In the genomic region with DNA sequence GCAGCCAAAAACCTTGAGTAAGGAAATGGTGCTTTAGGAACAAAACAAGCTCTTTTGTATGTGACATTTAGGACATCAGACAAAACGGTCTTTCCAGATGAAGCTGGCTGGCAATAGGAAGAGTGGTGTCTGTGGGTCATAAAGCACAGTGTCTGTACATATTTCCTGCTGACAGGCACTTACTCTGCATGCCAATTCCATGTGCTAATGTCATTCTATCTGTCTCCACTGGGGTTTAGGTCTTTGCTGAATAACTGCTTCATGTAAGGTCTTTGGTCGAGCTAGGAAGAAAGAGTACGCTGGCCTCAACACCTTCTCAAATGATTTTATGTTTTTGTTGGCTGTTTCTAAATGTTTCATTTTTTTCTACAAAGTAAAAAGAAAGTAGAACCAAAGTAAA, we compare ENCODE assay signal across 14 cellular contexts.
A peak's percentile ranks its signal among the peaks of the same experiment; 100 is the strongest.
DNase-seq lines count a peak whose midpoint lies in the region; ATAC-seq and TF ChIP-seq lines count a peak whose summit lies in the region.
"Had no signal": no experiment of that assay in that cellular context is flagged by ENCODE, and none has a peak within 500 bp of the region (broad histone marks: within the 10 kb centered on the region; RNA-seq: fewer than 3 reads in every experiment).

No MANE protein-coding gene starts in this region.

- no peaks in the 10 kb centered on the region for H3F3A ChIP-seq in PC-3 (ENCODE audit: low read length, unreplicated experiment)

- H3K4me1 ChIP-seq in PC-3 (ENCODE audit: insufficient read depth, low read length) (peaks cover 6% of the 10 kb centered on the region; the same call in 1 of the 2 replicates), heart right ventricle (peaks cover 0 to 13% (median 3%) of the 10 kb centered on the region in 9 donors)
- H3K4me1 ChIP-seq: uterus had no signal

- H3K4me2 ChIP-seq in PC-3 (ENCODE audit: low read length), result no peak overlapping the region

- H3K27me3 ChIP-seq in PC-3 (ENCODE audit: low read length) (no peaks in the 10 kb centered on the region), heart right ventricle (peaks cover 0 to 8% (median 0%) of the 10 kb centered on the region in 7 donors)
- H3K27me3 ChIP-seq: uterus had no signal

- H3K4me3 ChIP-seq in PC-3 (ENCODE audit: low read length), result no peak overlapping the region
- no peak overlapping the region for H3K4me3 ChIP-seq in heart right ventricle
- H3K4me3 ChIP-seq in retinal pigment epithelial cell (ENCODE audit: low read length), result no peak overlapping the region
- H3K4me3 ChIP-seq: uterus had no signal

- DNase-seq in SIG-M5 treated with dmso at 0.1 percent for 504 hours (lab: John Stamatoyannopoulos, UW; ENCODE audit: unreplicated experiment) (peak; percentile 5), SIG-M5 (lab: John Stamatoyannopoulos, UW) (no peak), PC-3 (peak; percentile 43), heart right ventricle (no peak), retinal pigment epithelial cell (ENCODE audit: low read depth) (no peak), GM03348 (ENCODE audit: low spot score) (no peak), NCI-H446 (lab: John Stamatoyannopoulos, UW) (no peak), globus pallidus (ENCODE audit: low spot score) (no peak)
- DNase-seq: activated CD8-positive, alpha-beta T cell treated with anti-CD3 and anti-CD28 coated beads for 36 hours; caudate nucleus; hippocampal formation; Kasumi-1; stimulated activated CD4-positive, alpha-beta T cell treated with anti-CD3 and anti-CD28 coated beads, Interleukin-1b, Interleukin-23, amount 100 ng/mL, for 48 hours; uterus had no signal

- WGBS in heart right ventricle, 2 donors, result 21 to 25% methylated on average over 3 of the region's 3 CpGs

- no peaks in the 10 kb centered on the region for H3K79me2 ChIP-seq in PC-3 (ENCODE audit: low read length)

- H4K20me1 ChIP-seq in PC-3 (ENCODE audit: low read length), result no peaks in the 10 kb centered on the region

- H3K9me3 ChIP-seq in PC-3 (ENCODE audit: low read length), result no peaks in the 10 kb centered on the region
- H3K9me3 ChIP-seq in heart right ventricle, result no peaks in the 10 kb centered on the region
- H3K9me3 ChIP-seq: uterus had no signal

- POLR2A ChIA-PET in PC-3 (lab: Charles Lee; ENCODE audit: unreplicated experiment), result no interaction called here

- BruUV-seq in PC-3 (replicated peaks; lab: Mats Ljungman, UMichigan), result no TSS peak

- no peaks in the 10 kb centered on the region for H3K36me3 ChIP-seq in PC-3 (ENCODE audit: low read depth, low read length)
- no peaks in the 10 kb centered on the region for H3K36me3 ChIP-seq in heart right ventricle
- H3K36me3 ChIP-seq: uterus had no signal

- intact Hi-C loops in PC-3 (cut with micrococcal nuclease) (no loop called here), heart right ventricle (cut with DNase I) (no loop called here)

- H2AFZ ChIP-seq in PC-3 (ENCODE audit: low read length), result no peak overlapping the region

- H3K9ac ChIP-seq in PC-3 (ENCODE audit: low read length), result no peak overlapping the region

- H3K9me2 ChIP-seq in PC-3 (replicated peaks; ENCODE audit: low read length), result no peaks in the 10 kb centered on the region

- TF ChIP-seq CTCF in PC-3 (conservative IDR thresholded peaks at IDR 0.05; ENCODE audit: low read depth, low read length), result no peak; the same call in 1 of the 2 replicates
- peak in 3 of 9 donors; percentile 12 to 38 (median 24) for TF ChIP-seq CTCF in heart right ventricle (IDR thresholded peaks at IDR 0.05)
- TF ChIP-seq CTCF in retinal pigment epithelial cell (conservative IDR thresholded peaks at IDR 0.05; ENCODE audit: low read depth, low read length), result peak; percentile 34

- H3K27ac ChIP-seq in PC-3 (ENCODE audit: low read length), result no peak overlapping the region
- H3K27ac ChIP-seq in heart right ventricle, result no peak overlapping the region
- H3K27ac ChIP-seq: uterus had no signal

- peak; percentile 50; the same call in 1 of the 2 replicates for ATAC-seq in PC-3
- peak in 7 of 8 donors; percentile 42 to 81 (median 58) for ATAC-seq in heart right ventricle
- ATAC-seq: activated CD8-positive, alpha-beta T cell treated with anti-CD3 and anti-CD28 coated beads for 36 hours had no signal

- CTCF ChIA-PET in PC-3 (lab: Charles Lee), result no interaction called here

Comparison
In these comparisons a context has a peak if more than half of its experiments do, and no peak if none do; other contexts are left out.
1. DNase-seq: peak in SIG-M5 treated with dmso at 0.1 percent for 504 hours (single experiment) and PC-3 (single experiment); none in SIG-M5 (single experiment), heart right ventricle (0 of 2), retinal pigment epithelial cell (single experiment), GM03348 (single experiment), NCI-H446 (0 of 2) and globus pallidus (single experiment).